ENCODE assay signal across 8 cellular contexts in the genomic region with DNA sequence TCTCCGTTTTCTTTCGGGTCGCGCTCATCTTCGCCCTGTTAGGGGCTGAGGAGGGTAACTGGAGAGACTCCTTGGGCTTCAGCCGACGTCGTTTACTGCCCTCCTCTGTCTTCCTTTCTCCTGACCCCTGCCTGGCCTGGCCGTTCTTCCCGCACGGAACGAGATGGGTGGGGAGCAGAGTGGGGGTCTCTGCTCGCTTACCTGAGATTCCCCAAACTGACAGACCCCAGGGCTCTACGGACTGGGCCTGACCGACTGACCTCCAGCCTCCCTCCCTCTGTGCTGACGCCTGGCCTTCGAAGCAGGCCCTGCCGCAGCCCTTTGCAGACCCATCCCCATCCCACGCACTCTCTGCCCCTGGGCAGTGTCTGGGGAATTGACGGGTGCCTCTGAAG. TPM values are rescaled to one million over a fixed set of nuclear protein-coding genes. Genes with fewer than 3 reads are reported as not detected.
DNase-seq lines count a peak whose midpoint lies in the region; ATAC-seq and TF ChIP-seq lines count a peak whose summit lies in the region.

No MANE protein-coding gene starts in this region.

- no TSS peak for BruUV-seq in OCI-LY7 (replicated peaks; lab: Mats Ljungman, UMichigan)

- no peak overlapping the region for H2BK15ac ChIP-seq in mesenchymal stem cell (ENCODE audit: low read depth, poor library complexity, severe bottlenecking)

- intact Hi-C loops in OCI-LY7 (cut with micrococcal nuclease; ENCODE audit: unreplicated experiment) (loop anchor here (5.0 kb wide), 1 partner anchor 47 kb away; the partner anchor contains the start of gene LGMN), colonic mucosa (cut with DNase I) (no loop called here)

- peaks cover 11% of the 10 kb centered on the region for H3K79me1 ChIP-seq in mesenchymal stem cell (replicated peaks; ENCODE audit: low read length, poor library complexity, severe bottlenecking)

- H3K4ac ChIP-seq in mesenchymal stem cell (ENCODE audit: low read depth in 1 of 2, low read length in 2 of 2), result peak overlapping the region; percentile 98 to 100

- H2AFZ ChIP-seq in OCI-LY7 (ENCODE audit: low read length) (peak overlapping the region; percentile 50; the same call in 1 of the 2 replicates), mesenchymal stem cell (ENCODE audit: low read depth, low read length) (peak overlapping the region; percentile 15)

- peak overlapping the region; percentile 97 for H4K91ac ChIP-seq in mesenchymal stem cell (ENCODE audit: low read length)

- H3K9ac ChIP-seq in colonic mucosa (ENCODE audit: low read depth in 2 of 2, low read length in 2 of 2), result peak overlapping the region; percentile 99
- H3K9ac ChIP-seq in mesenchymal stem cell (ENCODE audit: low read length), result peak overlapping the region; percentile 98

- H3K14ac ChIP-seq in mesenchymal stem cell (ENCODE audit: low read length in 2 of 2), result peak overlapping the region; percentile 97 to 98

- H3K27ac ChIP-seq in OCI-LY7 (ENCODE audit: low read depth, low read length, poor library complexity, severe bottlenecking), result peak overlapping the region; percentile 43
- H3K27ac ChIP-seq in colonic mucosa, result peak overlapping the region; percentile 87
- peak overlapping the region; percentile 81 for H3K27ac ChIP-seq in mesenchymal stem cell (ENCODE audit: low read length, poor library complexity, severe bottlenecking)

- H2BK5ac ChIP-seq in mesenchymal stem cell (ENCODE audit: low read depth, low read length, poor library complexity, severe bottlenecking), result peak overlapping the region; percentile 85

- peak overlapping the region; percentile 95 to 97 for H3K18ac ChIP-seq in mesenchymal stem cell (ENCODE audit: low read depth in 1 of 2, low read length in 2 of 2)

- peak overlapping the region; percentile 83 for H2AK5ac ChIP-seq in mesenchymal stem cell (ENCODE audit: low read length, severe bottlenecking)

- peak overlapping the region in 1 of 2 experiments; percentile 96 for H3K23ac ChIP-seq in mesenchymal stem cell (ENCODE audit: low read length in 2 of 2)

- DNase-seq in NCI-H748 (lab: John Stamatoyannopoulos, UW; ENCODE audit: unreplicated experiment), result peak; percentile 55
- DNase-seq in NCI-H748 treated with DMSO at 0.1 percent for 48 hours (lab: John Stamatoyannopoulos, UW), result no peak
- no peak for DNase-seq in OCI-LY7 (ENCODE audit: low spot score)
- DNase-seq in colonic mucosa, result no peak
- peak; percentile 40 for DNase-seq in mesenchymal stem cell
- no peak for DNase-seq in cerebellar cortex (ENCODE audit: low spot score)
- no peak for DNase-seq in HPDE6-E6E7 (ENCODE audit: extremely low spot score)

- 0% methylated on average over 20 of the region's 20 CpGs for WGBS in mesenchymal stem cell

- peak overlapping the region; percentile 73 to 86 for H2BK12ac ChIP-seq in mesenchymal stem cell (ENCODE audit: low read length in 2 of 2)

- peaks cover 20% of the 10 kb centered on the region for H3K36me3 ChIP-seq in OCI-LY7 (ENCODE audit: insufficient read depth, low read length)
- H3K36me3 ChIP-seq in colonic mucosa, result no peaks in the 10 kb centered on the region
- H3K36me3 ChIP-seq in mesenchymal stem cell (ENCODE audit: control insufficient read depth in 1 of 2, insufficient read depth in 2 of 2, low read depth in 1 of 2, low read length in 2 of 2), result peaks cover 7 to 20% of the 10 kb centered on the region in 2 experiments

- CTCF ChIA-PET in OCI-LY7 (lab: Charles Lee; ENCODE audit: unreplicated experiment), result no interaction called here

- H4K8ac ChIP-seq in mesenchymal stem cell (ENCODE audit: low read length), result peak overlapping the region; percentile 98

- no peak for ATAC-seq in GM19455 (IDR thresholded peaks at IDR 0.05; ENCODE audit: unreplicated experiment)

- POLR2A ChIA-PET in OCI-LY7 (lab: Charles Lee), result no interaction called here

- no peaks in the 10 kb centered on the region for H3K27me3 ChIP-seq in colonic mucosa
- no peaks in the 10 kb centered on the region for H3K27me3 ChIP-seq in mesenchymal stem cell (ENCODE audit: control insufficient read depth in 1 of 2, insufficient read depth in 1 of 2, low read length in 2 of 2)

- peak overlapping the region; percentile 95 for H3K4me2 ChIP-seq in OCI-LY7 (ENCODE audit: low read length)
- peak overlapping the region; percentile 61 for H3K4me2 ChIP-seq in mesenchymal stem cell (ENCODE audit: low read length, poor library complexity, severe bottlenecking)

- H2BK120ac ChIP-seq in mesenchymal stem cell (ENCODE audit: low read depth, low read length), result peak overlapping the region; percentile 95

- TF ChIP-seq CTCF in OCI-LY7 (conservative IDR thresholded peaks at IDR 0.05; ENCODE audit: low read length), result no peak
- no peak for TF ChIP-seq CTCF in colonic mucosa (IDR thresholded peaks at IDR 0.05)

- H3K4me3 ChIP-seq in OCI-LY7 (ENCODE audit: low read depth, low read length, poor library complexity, severe bottlenecking), result peak overlapping the region; percentile 96
- H3K4me3 ChIP-seq in colonic mucosa, result peak overlapping the region; percentile 94
- peak overlapping the region; percentile 89 to 98 for H3K4me3 ChIP-seq in mesenchymal stem cell (ENCODE audit: insufficient read depth in 1 of 2, low read depth in 1 of 2, low read length in 2 of 2)

- H3K9me2 ChIP-seq in OCI-LY7 (ENCODE audit: insufficient read depth, low read length), result no peaks in the 10 kb centered on the region

- H4K20me1 ChIP-seq in OCI-LY7 (ENCODE audit: insufficient read depth, low read length), result no peaks in the 10 kb centered on the region

- H3K9me3 ChIP-seq in OCI-LY7 (ENCODE audit: low read length) (peaks cover 26% of the 10 kb centered on the region), colonic mucosa (no peaks in the 10 kb centered on the region), mesenchymal stem cell (ENCODE audit: control insufficient read depth, low read length) (peaks cover 14% of the 10 kb centered on the region)

- H3K79me2 ChIP-seq in OCI-LY7 (ENCODE audit: insufficient read depth, low read depth, low read length), result peaks cover 22% of the 10 kb centered on the region

- H3K4me1 ChIP-seq in OCI-LY7 (ENCODE audit: insufficient read depth, low read length, poor library complexity, severe bottlenecking) (peaks cover 19% of the 10 kb centered on the region), colonic mucosa (no peaks in the 10 kb centered on the region), mesenchymal stem cell (ENCODE audit: control insufficient read depth, insufficient read depth, low read depth, low read length) (no peaks in the 10 kb centered on the region)

RNA-seq across cellular contexts. Expression of gene GOLGA5, which starts 0.4 kb away (rescaled TPM):
- 13.3 and 15.4 TPM in 2 replicates for total RNA-seq in OCI-LY7 (2014; rRNA removed; shearing (Covaris generic))
- total RNA-seq in OCI-LY7 (2022) (19.8 and 22.3 TPM in 2 replicates), colonic mucosa (10 to 100 TPM; 32.9 to 49.4 TPM)
- 54.0 TPM for polyA plus RNA-seq in mesenchymal stem cell (2013, experiment 1 of 2)
- polyA plus RNA-seq in mesenchymal stem cell (2013, experiment 2 of 2), result 53.2 TPM

RNA-seq across cellular contexts. Expression of gene LGMN, which starts 46.1 kb away (rescaled TPM):
- total RNA-seq in OCI-LY7 (2014; rRNA removed; shearing (Covaris generic)), result 24.8 and 27.7 TPM in 2 replicates
- total RNA-seq in OCI-LY7 (2022) (22.1 and 26.1 TPM in 2 replicates), colonic mucosa (100 to 1,000 TPM in 1 of 2 donors, 10 to 100 TPM in 1; 70.0 to 107 TPM)
- 83.7 TPM for polyA plus RNA-seq in mesenchymal stem cell (2013, experiment 1 of 2)
- 86.4 TPM for polyA plus RNA-seq in mesenchymal stem cell (2013, experiment 2 of 2)

Comparison
In these comparisons a context has a peak if more than half of its experiments do, and no peak if none do; other contexts are left out.
1. DNase-seq: peak in NCI-H748 (single experiment) and mesenchymal stem cell (single experiment); none in NCI-H748 treated with DMSO at 0.1 percent for 48 hours (single experiment), OCI-LY7 (single experiment), colonic mucosa (single experiment), cerebellar cortex (single experiment) and HPDE6-E6E7 (single experiment).
2. Peak in every context shown above with its lines, with median percentiles within 50 percentile points of each other: H3K27ac ChIP-seq and H3K4me3 ChIP-seq.